In the genomic region with DNA sequence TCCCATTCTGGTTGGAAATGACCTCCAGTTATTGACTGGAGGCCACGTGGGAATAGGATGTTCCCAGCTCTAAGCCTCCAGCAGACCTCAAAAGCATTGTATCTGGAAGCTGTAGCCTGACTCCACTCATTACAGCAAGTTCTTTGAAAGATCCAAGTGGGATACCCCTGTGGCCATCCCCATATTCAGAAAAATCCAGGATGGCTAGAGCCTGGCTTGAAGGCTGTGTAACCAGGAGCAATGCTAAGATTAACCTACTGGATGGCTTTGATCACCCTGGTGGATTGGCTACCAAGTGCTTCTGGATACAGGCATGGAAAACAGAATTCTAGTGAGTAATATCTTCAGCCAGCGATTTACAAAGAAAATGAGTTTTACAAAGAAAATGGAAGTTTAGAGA, we compare ENCODE assay signal across 8 cellular contexts.
"Had no signal": no experiment of that assay in that cellular context is flagged by ENCODE, and none has a peak within 500 bp of the region (broad histone marks: within the 10 kb centered on the region; RNA-seq: fewer than 3 reads in every experiment).

No MANE protein-coding gene starts in this region.

- H3K4me2 ChIP-seq: KMS-11 had no signal

- H3K4me3 ChIP-seq: K562 had no signal

- DNase-seq: IMR-90, KBM-7, KG1 had no signal

- H3K4me1 Mint-ChIP-seq: IgD-negative memory B cell had no signal

- H3K27ac ChIP-seq: HL-60, KMS-11 had no signal

- H3K36me3 Mint-ChIP-seq: IgD-negative memory B cell had no signal

- H3K27ac Mint-ChIP-seq: IgD-negative memory B cell had no signal

- H3K9ac ChIP-seq: KMS-11 had no signal

- FAIRE-seq: HTR-8/SVneo had no signal

- H3K4me3 Mint-ChIP-seq: IgD-negative memory B cell had no signal

- ATAC-seq: K562 had no signal
